In genomic region chr4:60938181-60938580, GRCh38 we compare ENCODE assay signal across 21 cellular contexts.
"Had no signal": no experiment of that assay in that cellular context is flagged by ENCODE, and none has a peak within 500 bp of the region (broad histone marks: within the 10 kb centered on the region; RNA-seq: fewer than 3 reads in every experiment).

No MANE protein-coding gene starts in this region.

- H3K27me3 ChIP-seq: MG63, SJCRH30 had no signal

- H3K36me3 ChIP-seq: MG63, SJCRH30 had no signal

- H3K4me3 Mint-ChIP-seq: T-helper 17 cell had no signal

- H3K27ac ChIP-seq: RWPE1, SJCRH30 had no signal

- DNase-seq: Karpas-422; KBM-7; MG63; NCI-H1092 treated with DMSO at 0.1 percent for 48 hours; NCI-H1436; NCI-H1694 treated with DMSO at 0.1 percent for 48 hours; NCI-H1930; NCI-H2081; NCI-H2107; NCI-H2227 treated with DMSO at 0.1 percent for 48 hours; NCI-H524; NCI-H526 treated with DMSO at 0.1 percent for 48 hours; NCI-H774; NK-92 treated with Interleukin-12 subunit alpha and Interleukin-12 subunit beta, amount 100 ng/mL, for 24 hours; SHP77 treated with DMSO at 0.1 percent for 48 hours; SJCRH30; T-helper 1 cell; T-helper 17 cell had no signal

- H3K27me3 Mint-ChIP-seq: T-helper 17 cell had no signal

- H3K27ac Mint-ChIP-seq: T-helper 17 cell had no signal

- H3K4me1 Mint-ChIP-seq: T-helper 17 cell had no signal

- H3K4me3 ChIP-seq: MG63, SJCRH30 had no signal

- ATAC-seq: Panc1, SK-N-SH treated with all-trans-retinoic acid at 6 μM for 48 hours, T-helper 17 cell had no signal

- H3K4me1 ChIP-seq: SJCRH30 had no signal

- H3K9me3 ChIP-seq: MG63, SJCRH30 had no signal
